ENCODE assay signal across 8 cellular contexts in the genomic region with DNA sequence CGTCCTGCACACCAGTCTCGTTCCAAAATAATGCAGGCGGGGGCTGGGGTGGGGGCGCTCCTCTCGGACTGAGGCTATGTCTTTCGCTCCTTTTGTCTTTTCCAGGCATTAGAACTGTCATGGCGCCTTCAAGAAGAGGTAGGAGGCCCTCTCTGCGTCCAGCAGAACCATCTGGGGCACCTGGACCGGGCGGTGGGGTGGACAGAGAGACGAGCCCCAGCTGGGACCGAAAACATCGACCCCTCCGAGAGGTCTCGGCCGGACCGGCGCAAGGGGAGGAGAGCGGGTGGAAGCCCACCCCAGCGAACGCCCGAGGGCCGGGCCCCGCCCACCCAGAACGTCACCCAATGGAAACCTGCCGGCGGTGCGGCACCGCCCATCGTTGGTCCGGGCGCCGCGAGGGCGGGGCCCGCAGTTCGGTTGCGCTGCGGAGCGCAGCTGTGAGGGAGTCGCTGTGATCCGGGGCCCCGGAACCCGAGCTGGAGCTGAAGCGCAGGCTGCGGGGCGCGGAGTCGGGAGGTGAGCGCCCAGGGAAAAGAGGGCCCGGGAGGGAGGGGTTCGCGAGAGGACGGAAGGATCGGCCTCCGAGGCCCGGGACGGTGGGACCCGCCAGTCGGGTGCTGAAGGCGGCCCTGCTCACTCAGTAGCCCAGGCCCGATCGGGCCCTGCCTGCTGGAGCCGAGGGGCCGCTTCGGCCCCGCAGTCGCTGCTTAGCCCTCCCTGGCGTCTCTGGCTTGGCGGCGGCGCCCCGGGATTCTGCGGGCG. TPM values are rescaled to one million over a fixed set of nuclear protein-coding genes. Genes with fewer than 3 reads are reported as not detected.
DNase-seq lines count a peak whose midpoint lies in the region; ATAC-seq and TF ChIP-seq lines count a peak whose summit lies in the region.

A gene (plus strand): TSS at position 419 of the 765 bp plus-strand sequence. CDS start 4,643 bp downstream, outside the sequence.

- H3K36me3 ChIP-seq in spleen, result peaks cover 0 to 11% (median 4%) of the 10 kb centered on the region in 6 donors

- 0 to 1% (median 0%) methylated on average over 32 to 75 of the region's 75 CpGs for WGBS in spleen, 5 donors

- intact Hi-C loops in spleen (cut with DNase I; ENCODE audit: low total_unique reads), result no loop called here

- H3K9me3 ChIP-seq in spleen, result no peaks in the 10 kb centered on the region

- peak within 1 kb of the TSS; percentile 75 for H3K4me3 ChIP-seq in AG09309 (ENCODE audit: control insufficient read depth, low read depth, low read length)
- peak within 1 kb of the TSS; percentile 87 to 98 (median 94) for H3K4me3 ChIP-seq in spleen

- peak; percentile 93 for ATAC-seq in HG03175 (IDR thresholded peaks at IDR 0.05; ENCODE audit: unreplicated experiment)

- peak; percentile 93 for TF ChIP-seq POLR2A in GM18951 (IDR thresholded peaks at IDR 0.05; ENCODE audit: extremely low read depth, insufficient read depth, insufficient read length)
- peak; percentile 74 to 90 (median 85) for TF ChIP-seq POLR2A in spleen (IDR thresholded peaks at IDR 0.05)

- peaks cover 29 to 52% (median 43%) of the 10 kb centered on the region in 6 donors for H3K4me1 ChIP-seq in spleen

- H3K27me3 ChIP-seq in spleen (replicated peaks in 1 of 7), result no peaks in the 10 kb centered on the region

- H3K27ac ChIP-seq in caudate nucleus (ENCODE audit: low read depth, low read length) (peak within 1 kb of the TSS; percentile 93), spleen (peak within 1 kb of the TSS; percentile 96 to 100 (median 99))

- peak; percentile 54 for DNase-seq in AG09309 (ENCODE audit: low read depth)
- peak; percentile 93 for DNase-seq in NCI-H345 treated with DMSO at 0.1 percent for 48 hours (lab: John Stamatoyannopoulos, UW; ENCODE audit: unreplicated experiment)
- peak; percentile 82 to 89 (median 86) for DNase-seq in activated CD4-positive, CD25-positive, alpha-beta regulatory T cell (lab: John Stamatoyannopoulos, UW)
- peak; percentile 9 to 95 (median 89) for DNase-seq in caudate nucleus (lab: John Stamatoyannopoulos, UW)
- DNase-seq in inferior parietal cortex (ENCODE audit: extremely low spot score), result peak; percentile 94
- DNase-seq in spleen, result peak; percentile 98

- TF ChIP-seq CTCF in AG09309 (IDR thresholded peaks at IDR 0.05; ENCODE audit: control insufficient read depth, insufficient read depth, low read depth, low read length, missing control alignments), result peak; percentile 14
- peak in 1 of 11 experiments; percentile 11 for TF ChIP-seq CTCF in spleen (IDR thresholded peaks at IDR 0.05 in 8 of 11, conservative IDR thresholded peaks at IDR 0.05 in 3 of 11)

- in situ Hi-C loops in GM18951 (cut with MboI; ENCODE audit: low sequenced_read_pairs, unreplicated experiment), result no loop called here

RNA-seq across cellular contexts. Expression of the gene that starts here (rescaled TPM):
- 10 to 100 TPM; 57.8 to 82.0 (median 68.2) TPM for total RNA-seq in spleen
- polyA plus RNA-seq in spleen, result 10 to 100 TPM; 41.8 to 52.9 (median 42.5) TPM

Comparison
In these comparisons a context has a peak if more than half of its experiments do, and no peak if none do; other contexts are left out.
1. Peak in every context shown above with its lines: DNase-seq, ATAC-seq, H3K4me3 ChIP-seq and H3K27ac ChIP-seq.